ENCODE assay signal across 8 cellular contexts in genomic region chr17:73311781-73312641, GRCh38.
DNase-seq lines count a peak whose midpoint lies in the region; ATAC-seq lines count a peak whose summit lies in the region.

CDC42EP4 (minus strand) TSS chr17:73312001; CDS start chr17:73286500, 25,501 bp downstream.

- peak within 1 kb of the TSS; percentile 97 for H3K27ac ChIP-seq in cingulate gyrus (ENCODE audit: low read depth, low read length)

- ATAC-seq in GM18909 (IDR thresholded peaks at IDR 0.05; ENCODE audit: poor library complexity, unreplicated experiment) (peak; percentile 86), HG03139 (IDR thresholded peaks at IDR 0.05; ENCODE audit: unreplicated experiment) (peak; percentile 85)

- DNase-seq in AG08396 (ENCODE audit: low spot score), result peak; percentile 97
- DNase-seq in NCI-H446 (lab: John Stamatoyannopoulos, UW), result peak; percentile 30 to 84
- peak; percentile 91 for DNase-seq in activated CD4-positive, alpha-beta T cell treated with anti-CD3 and anti-CD28 coated beads for 48 hours
- peak; percentile 81 for DNase-seq in kidney glomerular epithelial cell (lab: John Stamatoyannopoulos, UW)
- peak; percentile 71 to 79 for DNase-seq in stimulated activated CD4-positive, alpha-beta T cell treated with anti-CD3 and anti-CD28 coated beads, Interleukin-15, amount 100 ng/mL, for 48 hours (ENCODE audit: low read depth in 2 of 2)

Comparison
In these comparisons a context has a peak if more than half of its experiments do, and no peak if none do; other contexts are left out.
1. Peak in every context shown above with its lines: DNase-seq, ATAC-seq and H3K27ac ChIP-seq.